Comparison of ENCODE assay signal across 16 cellular contexts in genomic region chr11:67433536-67434394, GRCh38. TPM values are rescaled to one million over a fixed set of nuclear protein-coding genes. Genes with fewer than 3 reads are reported as not detected.
A peak's percentile ranks its signal among the peaks of the same experiment; 100 is the strongest.
DNase-seq lines count a peak whose midpoint lies in the region; ATAC-seq and TF ChIP-seq lines count a peak whose summit lies in the region.
"Had no signal": no experiment of that assay in that cellular context is flagged by ENCODE, and none has a peak within 500 bp of the region (broad histone marks: within the 10 kb centered on the region; RNA-seq: fewer than 3 reads in every experiment).

No MANE protein-coding gene starts in this region.

- H3K9me3 Mint-ChIP-seq in effector memory CD8-positive, alpha-beta T cell = no peaks in the 10 kb centered on the region

- no peak for TF ChIP-seq CTCF in RWPE1 (conservative IDR thresholded peaks at IDR 0.05; ENCODE audit: low read depth)

- H3K4me1 Mint-ChIP-seq in effector memory CD8-positive, alpha-beta T cell (ENCODE audit: low read depth in 2 of 2) = peaks cover 42 to 54% of the 10 kb centered on the region in 2 donors

- ATAC-seq in effector memory CD8-positive, alpha-beta T cell (replicated peaks) = peak; percentile 16
- ATAC-seq in left lobe of liver = no peak
- ATAC-seq: body of pancreas, mucosa of descending colon, psoas muscle had no signal

- H3K27me3 Mint-ChIP-seq in effector memory CD8-positive, alpha-beta T cell = no peaks in the 10 kb centered on the region

- H3K27ac ChIP-seq in RWPE1 = peak overlapping the region; percentile 87
- H3K27ac ChIP-seq: body of pancreas, psoas muscle had no signal

- POLR2A ChIA-PET in RWPE1 (lab: Yijun Ruan, JAX; ENCODE audit: low non-redundant PET) = interaction anchor here (0.5 kb wide), 1 partner anchor 16 kb away, joined by 5 read pairs; no protein-coding TSS in a partner anchor

- peak overlapping the region; percentile 98 to 99 for H3K4me3 Mint-ChIP-seq in effector memory CD8-positive, alpha-beta T cell

- peak overlapping the region; percentile 85 to 97 for H3K27ac Mint-ChIP-seq in effector memory CD8-positive, alpha-beta T cell

- CTCF ChIA-PET in RWPE1 (lab: Yijun Ruan, JAX) = interaction anchor here (0.5 to 0.6 kb wide), 2 partner anchors 10 to 33 kb away, joined by 3 to 4 read pairs; no protein-coding TSS in a partner anchor

- peaks cover 67% of the 10 kb centered on the region for H3K36me3 Mint-ChIP-seq in effector memory CD8-positive, alpha-beta T cell (ENCODE audit: insufficient read depth)

- DNase-seq in stimulated activated CD4-positive, alpha-beta T cell treated with anti-CD3 and anti-CD28 coated beads, Interleukin-15, amount 100 ng/mL, for 24 hours = peak; percentile 45
- no peak for DNase-seq in stimulated activated CD4-positive, alpha-beta T cell treated with anti-CD3 and anti-CD28 coated beads, Interleukin-2, amount 100 ng/mL, for 48 hours
- no peak for DNase-seq in RWPE1 (ENCODE audit: low spot score)
- DNase-seq in effector memory CD8-positive, alpha-beta T cell = no peak
- DNase-seq in GM19240 (ENCODE audit: insufficient read length, low spot score) = no peak
- DNase-seq in NCI-H1092 (lab: John Stamatoyannopoulos, UW) = no peak
- no peak for DNase-seq in left lobe of liver (ENCODE audit: low spot score)
- DNase-seq in NCI-H1930 (lab: John Stamatoyannopoulos, UW) = no peak
- DNase-seq: effector CD8-positive, alpha-beta T cell; islet precursor cell; MM.1S; mucosa of descending colon; psoas muscle had no signal

RNA-seq across cellular contexts. Expression of gene PTPRCAP, which starts 3.7 kb away (rescaled TPM):
- 2.2 TPM for total RNA-seq in left lobe of liver
- total RNA-seq: frontal cortex had no signal

RNA-seq across cellular contexts. Expression of gene RPS6KB2, which starts 5.5 kb away (rescaled TPM):
- total RNA-seq in left lobe of liver = 31.5 TPM

RNA-seq across cellular contexts. Expression of gene CORO1B, which starts 9.5 kb away (rescaled TPM):
- 44.1 TPM for total RNA-seq in left lobe of liver

RNA-seq across cellular contexts. Expression of gene CARNS1, which starts 18.3 kb away (rescaled TPM):
- 0.28 TPM for total RNA-seq in left lobe of liver

RNA-seq across cellular contexts. Expression of gene GPR152, which starts 18.8 kb away (rescaled TPM):
- total RNA-seq in left lobe of liver = not detected
- total RNA-seq: body of pancreas; frontal cortex; mucosa of descending colon; T-helper 2 cell treated with Interferon-gamma antibody and Interleukin-4, amounts not matched to agents 100 ng/mL and 5 ng/mL, for 36 hours had no signal
